In the genomic region with DNA sequence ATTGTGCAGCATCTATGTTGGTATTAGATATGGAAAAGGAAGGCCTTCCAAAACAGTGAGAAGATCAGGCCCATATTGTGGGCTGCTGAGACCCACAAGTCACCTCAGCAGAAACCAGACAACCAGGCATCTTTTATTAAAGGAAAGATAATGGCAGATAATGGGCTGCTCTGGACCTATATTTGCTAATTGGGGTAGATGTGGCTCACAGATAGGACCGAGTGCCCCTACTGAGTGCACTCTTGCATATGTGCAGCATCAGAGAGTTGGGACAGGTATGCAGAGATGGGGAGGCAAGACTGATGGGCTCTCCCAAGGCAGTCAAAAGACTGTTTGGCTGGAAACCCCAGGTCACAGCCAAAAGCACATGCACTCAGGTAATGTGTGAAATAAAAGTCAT, we compare ENCODE assay signal across 5 cellular contexts.
"Had no signal": no experiment of that assay in that cellular context is flagged by ENCODE, and none has a peak within 500 bp of the region (broad histone marks: within the 10 kb centered on the region; RNA-seq: fewer than 3 reads in every experiment).

No MANE protein-coding gene starts in this region.

- ATAC-seq: HepG2, K562 had no signal

- DNase-seq: IMR-90, KBM-7, KG1 had no signal
